In genomic region chr12:116186482-116187157, GRCh38 we compare ENCODE assay signal across 14 cellular contexts.
DNase-seq lines count a peak whose midpoint lies in the region; ATAC-seq and TF ChIP-seq lines count a peak whose summit lies in the region.
"Had no signal": no experiment of that assay in that cellular context is flagged by ENCODE, and none has a peak within 500 bp of the region (broad histone marks: within the 10 kb centered on the region; RNA-seq: fewer than 3 reads in every experiment).

No MANE protein-coding gene starts in this region.

- H4K5ac ChIP-seq in IMR-90 (ENCODE audit: low read depth, low read length), result no peak overlapping the region

- H3K27ac Mint-ChIP-seq in CD14-positive monocyte, result peak overlapping the region; percentile 28 to 96 (median 86)
- H3K27ac Mint-ChIP-seq in nephron, result peak overlapping the region in 2 of 3 experiments; percentile 19 to 54
- H3K27ac Mint-ChIP-seq: activated naive CD4-positive, alpha-beta T cell treated with anti-CD3 and anti-CD28 coated beads for 36 hours had no signal

- no peaks in the 10 kb centered on the region for H3K27me3 ChIP-seq in IMR-90 (ENCODE audit: control insufficient read depth, insufficient read depth, low read length)
- H3K27me3 ChIP-seq in stomach, result no peaks in the 10 kb centered on the region
- H3K27me3 ChIP-seq: colonic mucosa had no signal

- intact Hi-C loops in CD14-positive monocyte (cut with micrococcal nuclease), result no loop called here
- intact Hi-C loops in IMR-90 (cut with micrococcal nuclease), result loop anchor here (5.0 kb wide), 2 partner anchors 34 to 76 kb away; no protein-coding TSS in a partner anchor
- intact Hi-C loops in stomach (cut with DNase I; ENCODE audit: low total_unique reads), result no loop called here

- no peak overlapping the region for H3K18ac ChIP-seq in IMR-90 (ENCODE audit: low read depth, low read length)

- no peaks in the 10 kb centered on the region for H3K9me3 Mint-ChIP-seq in CD14-positive monocyte
- no peaks in the 10 kb centered on the region for H3K9me3 Mint-ChIP-seq in nephron
- H3K9me3 Mint-ChIP-seq: activated naive CD4-positive, alpha-beta T cell treated with anti-CD3 and anti-CD28 coated beads for 36 hours had no signal

- H3K4me2 ChIP-seq in IMR-90 (ENCODE audit: low read depth, low read length), result peak overlapping the region; percentile 43; the same call in 1 of the 2 replicates

- no peaks in the 10 kb centered on the region for H3K27me3 Mint-ChIP-seq in CD14-positive monocyte (ENCODE audit: low read depth in 3 of 3)
- no peaks in the 10 kb centered on the region for H3K27me3 Mint-ChIP-seq in nephron (ENCODE audit: low read depth)

- no peak overlapping the region for H4K91ac ChIP-seq in IMR-90 (ENCODE audit: insufficient read depth, low read depth, low read length)

- H3K36me3 Mint-ChIP-seq in CD14-positive monocyte, result peaks cover 2 to 11% of the 10 kb centered on the region in 2 donors
- no peaks in the 10 kb centered on the region for H3K36me3 Mint-ChIP-seq in nephron (ENCODE audit: low read depth)

- TF ChIP-seq POLR2A in IMR-90 (IDR thresholded peaks at IDR 0.05; ENCODE audit: low read depth, low read length) (no peak), stomach (IDR thresholded peaks at IDR 0.05) (no peak)

- peaks cover 84% of the 10 kb centered on the region for H3K4me1 Mint-ChIP-seq in CD14-positive monocyte
- H3K4me1 Mint-ChIP-seq in nephron, result peaks cover 45% of the 10 kb centered on the region

- H3K27ac ChIP-seq in IMR-90 (ENCODE audit: insufficient read depth, low read length), result no peak overlapping the region
- no peak overlapping the region for H3K27ac ChIP-seq in stomach
- H3K27ac ChIP-seq: colonic mucosa had no signal

- no peak overlapping the region for H2BK15ac ChIP-seq in IMR-90 (ENCODE audit: low read depth, low read length)

- CTCF ChIA-PET in IMR-90 (lab: Yijun Ruan, JAX), result interaction anchor here (0.6 to 0.7 kb wide), 2 partner anchors 168 to 1483 kb away, joined by 3 read pairs; no protein-coding TSS in a partner anchor

- in situ Hi-C loops in IMR-90 (cut with MboI; ENCODE audit: low sequenced_read_pairs), result no loop called here

- H3K4me3 ChIP-seq in IMR-90 (ENCODE audit: insufficient read depth, low read depth, low read length) (no peak overlapping the region), stomach (no peak overlapping the region)
- H3K4me3 ChIP-seq: colonic mucosa had no signal

- H4K20me1 ChIP-seq in IMR-90 (ENCODE audit: insufficient read depth, low read length), result peaks cover 88% of the 10 kb centered on the region

- H3K36me3 ChIP-seq in IMR-90 (ENCODE audit: control insufficient read depth, insufficient read depth, low read length), result no peaks in the 10 kb centered on the region
- H3K36me3 ChIP-seq in stomach, result no peaks in the 10 kb centered on the region
- H3K36me3 ChIP-seq: colonic mucosa had no signal

- H3K4ac ChIP-seq in IMR-90 (ENCODE audit: low read depth, low read length), result no peak overlapping the region

- H3K9me3 ChIP-seq in IMR-90 (ENCODE audit: control insufficient read depth, insufficient read depth, low read length) (no peaks in the 10 kb centered on the region), stomach (no peaks in the 10 kb centered on the region)
- H3K9me3 ChIP-seq: colonic mucosa had no signal

- H3K56ac ChIP-seq in IMR-90 (ENCODE audit: extremely low read depth, insufficient read depth, low read length), result no peak overlapping the region

- H2AK5ac ChIP-seq in IMR-90 (ENCODE audit: low read depth, low read length), result no peak overlapping the region

- no peak overlapping the region for H3K9ac ChIP-seq in IMR-90 (ENCODE audit: low read depth, low read length)

- no peak for TF ChIP-seq RAD21 in IMR-90 (IDR thresholded peaks at IDR 0.05; ENCODE audit: low read length)

- no peak for TF ChIP-seq CTCF in CD14-positive monocyte (IDR thresholded peaks at IDR 0.05)
- no peak for TF ChIP-seq CTCF in IMR-90 (conservative IDR thresholded peaks at IDR 0.05; ENCODE audit: low read depth, low read length)
- no peak for TF ChIP-seq CTCF in nephron (IDR thresholded peaks at IDR 0.05; ENCODE audit: unreplicated experiment in 3 of 3)
- no peak for TF ChIP-seq CTCF in stomach (IDR thresholded peaks at IDR 0.05)

- peaks cover 6% of the 10 kb centered on the region for H3K4me1 ChIP-seq in IMR-90 (ENCODE audit: control insufficient read depth, insufficient read depth, low read length)
- peaks cover 13 to 91% (median 54%) of the 10 kb centered on the region in 4 donors for H3K4me1 ChIP-seq in stomach
- H3K4me1 ChIP-seq: colonic mucosa had no signal

- H3K4me3 Mint-ChIP-seq in CD14-positive monocyte (no peak overlapping the region), nephron (no peak overlapping the region)
- H3K4me3 Mint-ChIP-seq: activated naive CD4-positive, alpha-beta T cell treated with anti-CD3 and anti-CD28 coated beads for 36 hours had no signal

- no peak overlapping the region for H2AFZ ChIP-seq in IMR-90 (replicated peaks; ENCODE audit: low read length, poor library complexity)

- POLR2A ChIA-PET in IMR-90 (lab: Charles Lee; ENCODE audit: unreplicated experiment), result no interaction called here

- no CpG with 5 or more reads among the region's 3 CpGs for WGBS in IMR-90 (ENCODE audit: extremely low coverage in 2 of 2, insufficient read length in 1 of 2), 2 experiments
- WGBS in stomach, 5 donors, result 53 to 75% (median 66%) methylated on average over 3 of the region's 3 CpGs

- BruUV-seq in IMR-90 (replicated peaks; lab: Mats Ljungman, UMichigan), result no TSS peak

- no peak overlapping the region for H2BK5ac ChIP-seq in IMR-90 (ENCODE audit: low read depth, low read length, poor library complexity, severe bottlenecking)

- peaks cover 7% of the 10 kb centered on the region; the same call in 1 of the 2 replicates for H3K9me1 ChIP-seq in IMR-90 (ENCODE audit: insufficient read depth, low read length)

- no peak for TF ChIP-seq EP300 in stomach (IDR thresholded peaks at IDR 0.05)

- ATAC-seq in IMR-90 (ENCODE audit: low read depth), result no peak
- no peak for ATAC-seq in GM21717 (IDR thresholded peaks at IDR 0.05; ENCODE audit: unreplicated experiment)

- H4K8ac ChIP-seq in IMR-90 (ENCODE audit: low read depth in 2 of 2, low read length in 2 of 2), result no peak overlapping the region

- dilution Hi-C loops in IMR-90 (cut with HindIII; ENCODE audit: low sequenced_read_pairs, unreplicated experiment), result no loop called here

- H3K79me1 ChIP-seq in IMR-90 (ENCODE audit: low read depth in 1 of 2, low read length in 2 of 2), result peaks cover 23 to 78% of the 10 kb centered on the region in 2 experiments

- H2BK20ac ChIP-seq in IMR-90 (ENCODE audit: low read depth, low read length), result no peak overlapping the region

- H3K14ac ChIP-seq in IMR-90 (replicated peaks; ENCODE audit: low read depth, low read length), result no peak overlapping the region

- no peak overlapping the region for H3K23ac ChIP-seq in IMR-90 (ENCODE audit: low read depth, low read length)

- H2BK120ac ChIP-seq in IMR-90 (ENCODE audit: low read depth, low read length), result no peak overlapping the region

- H2AK9ac ChIP-seq in IMR-90 (replicated peaks; ENCODE audit: low read depth, low read length, poor library complexity), result no peak overlapping the region

- DNase-seq in CD14-positive monocyte (ENCODE audit: low spot score) (no peak), IMR-90 (no peak), dermis blood vessel endothelial cell (peak; percentile 85), amniotic stem cell (lab: John Stamatoyannopoulos, UW) (no peak), stomach (no peak), NCI-H2107 (lab: John Stamatoyannopoulos, UW) (no peak)
- DNase-seq: activated CD4-positive, alpha-beta T cell treated with anti-CD3 and anti-CD28 coated beads for 4 hours; activated naive CD4-positive, alpha-beta T cell treated with anti-CD3 and anti-CD28 coated beads for 36 hours; colonic mucosa; COR-L47; NCI-H1092 treated with DMSO at 0.1 percent for 48 hours; substantia nigra had no signal

TF ChIP-seq in IMR-90, 13 proteins besides CTCF, POLR2A, EP300 and RAD21:
- TF ChIP-seq MXI1 (IDR thresholded peaks at IDR 0.05; ENCODE audit: borderline replicate concordance, low read depth, low read length) (no peak), ELK1 (IDR thresholded peaks at IDR 0.05; ENCODE audit: borderline replicate concordance, low read depth, low read length) (no peak), MAZ (IDR thresholded peaks at IDR 0.05; ENCODE audit: borderline replicate concordance, low read depth, low read length) (no peak), SMC3 (IDR thresholded peaks at IDR 0.05; ENCODE audit: low read depth, low read length) (no peak), BHLHE40 (IDR thresholded peaks at IDR 0.05; ENCODE audit: low read depth, low read length) (no peak), RFX5 (IDR thresholded peaks at IDR 0.05; ENCODE audit: low read depth, low read length) (no peak), MAFK (IDR thresholded peaks at IDR 0.05; ENCODE audit: low read depth, low read length) (no peak), USF2 (IDR thresholded peaks at IDR 0.05; ENCODE audit: low read depth, low read length) (no peak), FOS (IDR thresholded peaks at IDR 0.05; ENCODE audit: low read depth, low read length) (no peak)
